1 cellular context compared by ENCODE assay signal in the genomic region with DNA sequence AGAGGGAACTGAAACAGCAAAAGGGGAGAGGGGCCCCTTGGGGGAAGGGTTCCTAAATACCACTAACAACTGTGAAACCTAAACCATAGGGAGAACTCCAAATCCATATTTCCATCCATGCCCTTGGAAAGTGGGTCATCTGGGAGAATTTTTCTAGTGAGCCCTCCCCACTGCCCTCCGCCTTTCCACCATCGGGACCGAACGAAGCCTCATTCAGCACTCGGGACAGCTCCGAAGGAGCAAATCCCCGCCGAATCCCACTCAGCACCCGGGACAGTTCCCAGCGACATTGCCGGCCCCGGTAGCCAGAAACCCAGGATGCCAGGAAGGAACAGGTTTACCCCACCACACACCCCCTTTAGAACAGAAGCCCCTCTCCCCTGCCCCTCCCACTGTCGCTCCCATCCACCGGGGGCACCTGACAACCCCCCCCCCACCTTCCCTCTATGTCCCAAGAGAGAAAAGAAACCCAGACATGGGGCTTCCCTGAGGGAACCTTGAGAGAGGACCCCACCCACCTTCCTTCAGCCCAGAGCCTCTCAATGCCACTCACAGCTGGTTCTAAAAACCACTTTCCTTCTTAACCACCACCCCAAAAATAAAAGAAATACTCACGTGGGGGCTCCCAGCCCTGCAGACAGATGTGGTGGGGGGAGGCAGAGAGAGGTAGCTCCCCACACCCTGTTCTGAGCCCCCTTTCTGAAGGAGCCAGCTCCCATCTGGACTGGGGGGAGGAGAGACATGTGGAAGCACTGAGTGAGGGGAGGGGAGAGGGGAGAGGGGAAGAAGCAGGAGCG.
TF ChIP-seq lines count a peak whose summit lies in the region.

No MANE protein-coding gene starts in this region.

TF ChIP-seq in HepG2, 621 proteins besides CTCF, POLR2A, EP300 and RAD21 (continued from another document and continues in another):
- TF ChIP-seq GATAD1 (CRISPR knock-in tag; IDR thresholded peaks at IDR 0.05) (peak; percentile 80), JUN (CRISPR knock-in tag; IDR thresholded peaks at IDR 0.05) (peak; percentile 77; the same call in 1 of the 2 replicates), TEAD2 (CRISPR knock-in tag; IDR thresholded peaks at IDR 0.05) (peak; percentile 98), SMAD1 (CRISPR knock-in tag; IDR thresholded peaks at IDR 0.05; ENCODE audit: borderline replicate concordance, low read depth) (peak; percentile 76; the same call in 1 of the 2 replicates), CCDC6 (CRISPR knock-in tag; IDR thresholded peaks at IDR 0.05) (peak; percentile 94; the same call in 1 of the 2 replicates), ZNF788 (CRISPR knock-in tag; IDR thresholded peaks at IDR 0.05; ENCODE audit: borderline replicate concordance) (peak; percentile 93), FOXM1 (CRISPR knock-in tag; IDR thresholded peaks at IDR 0.05) (peak; percentile 86; the same call in 1 of the 2 replicates), BHLHE40 (IDR thresholded peaks at IDR 0.05; ENCODE audit: low read length) (no peak), KLF9 (CRISPR knock-in tag; IDR thresholded peaks at IDR 0.05; ENCODE audit: low read depth) (peak; percentile 90; the same call in 1 of the 2 replicates), HES4 (CRISPR knock-in tag; IDR thresholded peaks at IDR 0.05; ENCODE audit: borderline replicate concordance) (peak; percentile 100), NR1H2 (CRISPR knock-in tag; IDR thresholded peaks at IDR 0.05; ENCODE audit: borderline replicate concordance, low read depth) (peak; percentile 94), REXO4 (CRISPR knock-in tag; IDR thresholded peaks at IDR 0.05; ENCODE audit: borderline replicate concordance) (0 out of 2 replicates have a peak, but pooled peaks have one; percentile 51), CHD2 (IDR thresholded peaks at IDR 0.05; ENCODE audit: low read depth, low read length) (no peak), ZNF530 (CRISPR knock-in tag; IDR thresholded peaks at IDR 0.05; ENCODE audit: low read depth) (peak; percentile 98), MYNN (CRISPR knock-in tag; IDR thresholded peaks at IDR 0.05; ENCODE audit: low read depth) (peak; percentile 98), HMG20B (CRISPR knock-in tag; conservative IDR thresholded peaks at IDR 0.05) (peak; percentile 97), FOXO1 (CRISPR knock-in tag; IDR thresholded peaks at IDR 0.05) (peak; percentile 90), ZNF550 (CRISPR knock-in tag; IDR thresholded peaks at IDR 0.05; ENCODE audit: borderline replicate concordance) (no peak), ASH2L (IDR thresholded peaks at IDR 0.05; ENCODE audit: insufficient read length, low read depth, low read length) (no peak), AGO2 (optimal IDR thresholded peaks at IDR 0.05; ENCODE audit: low read depth, low read length) (no peak), RAD51 (IDR thresholded peaks at IDR 0.05; ENCODE audit: borderline replicate concordance) (no peak), MATR3 (CRISPR knock-in tag; IDR thresholded peaks at IDR 0.05) (no peak), MTF1 (CRISPR knock-in tag; IDR thresholded peaks at IDR 0.05) (peak; percentile 98), FOSL1 (CRISPR knock-in tag; IDR thresholded peaks at IDR 0.05; ENCODE audit: borderline replicate concordance) (peak; percentile 83), HMG20A (CRISPR knock-in tag; IDR thresholded peaks at IDR 0.05; ENCODE audit: borderline replicate concordance) (peak; percentile 77; the same call in 1 of the 2 replicates), IKZF4 (CRISPR knock-in tag; IDR thresholded peaks at IDR 0.05; ENCODE audit: borderline replicate concordance, low read depth, not compliant biosample characterization) (peak; percentile 99), TBP (CRISPR knock-in tag; IDR thresholded peaks at IDR 0.05) (no peak), HDAC1 (CRISPR knock-in tag; IDR thresholded peaks at IDR 0.05) (peak; percentile 90), ZNF552 (CRISPR knock-in tag; IDR thresholded peaks at IDR 0.05; ENCODE audit: borderline replicate concordance) (peak; percentile 96)
- TF ChIP-seq, protein P1, sequence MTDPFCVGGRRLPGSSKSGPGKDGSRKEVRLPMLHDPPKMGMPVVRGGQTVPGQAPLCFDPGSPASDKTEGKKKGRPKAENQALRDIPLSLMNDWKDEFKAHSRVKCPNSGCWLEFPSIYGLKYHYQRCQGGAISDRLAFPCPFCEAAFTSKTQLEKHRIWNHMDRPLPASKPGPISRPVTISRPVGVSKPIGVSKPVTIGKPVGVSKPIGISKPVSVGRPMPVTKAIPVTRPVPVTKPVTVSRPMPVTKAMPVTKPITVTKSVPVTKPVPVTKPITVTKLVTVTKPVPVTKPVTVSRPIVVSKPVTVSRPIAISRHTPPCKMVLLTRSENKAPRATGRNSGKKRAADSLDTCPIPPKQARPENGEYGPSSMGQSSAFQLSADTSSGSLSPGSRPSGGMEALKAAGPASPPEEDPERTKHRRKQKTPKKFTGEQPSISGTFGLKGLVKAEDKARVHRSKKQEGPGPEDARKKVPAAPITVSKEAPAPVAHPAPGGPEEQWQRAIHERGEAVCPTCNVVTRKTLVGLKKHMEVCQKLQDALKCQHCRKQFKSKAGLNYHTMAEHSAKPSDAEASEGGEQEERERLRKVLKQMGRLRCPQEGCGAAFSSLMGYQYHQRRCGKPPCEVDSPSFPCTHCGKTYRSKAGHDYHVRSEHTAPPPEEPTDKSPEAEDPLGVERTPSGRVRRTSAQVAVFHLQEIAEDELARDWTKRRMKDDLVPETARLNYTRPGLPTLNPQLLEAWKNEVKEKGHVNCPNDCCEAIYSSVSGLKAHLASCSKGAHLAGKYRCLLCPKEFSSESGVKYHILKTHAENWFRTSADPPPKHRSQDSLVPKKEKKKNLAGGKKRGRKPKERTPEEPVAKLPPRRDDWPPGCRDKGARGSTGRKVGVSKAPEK (CRISPR knock-in tag; IDR thresholded peaks at IDR 0.05; ENCODE audit: borderline replicate concordance), result no peak
- TF ChIP-seq, protein P2, sequence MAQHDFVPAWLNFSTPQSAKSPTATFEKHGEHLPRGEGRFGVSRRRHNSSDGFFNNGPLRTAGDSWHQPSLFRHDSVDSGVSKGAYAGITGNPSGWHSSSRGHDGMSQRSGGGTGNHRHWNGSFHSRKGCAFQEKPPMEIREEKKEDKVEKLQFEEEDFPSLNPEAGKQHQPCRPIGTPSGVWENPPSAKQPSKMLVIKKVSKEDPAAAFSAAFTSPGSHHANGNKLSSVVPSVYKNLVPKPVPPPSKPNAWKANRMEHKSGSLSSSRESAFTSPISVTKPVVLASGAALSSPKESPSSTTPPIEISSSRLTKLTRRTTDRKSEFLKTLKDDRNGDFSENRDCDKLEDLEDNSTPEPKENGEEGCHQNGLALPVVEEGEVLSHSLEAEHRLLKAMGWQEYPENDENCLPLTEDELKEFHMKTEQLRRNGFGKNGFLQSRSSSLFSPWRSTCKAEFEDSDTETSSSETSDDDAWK (CRISPR knock-in tag; IDR thresholded peaks at IDR 0.05), result no peak
- TF ChIP-seq, protein P3, sequence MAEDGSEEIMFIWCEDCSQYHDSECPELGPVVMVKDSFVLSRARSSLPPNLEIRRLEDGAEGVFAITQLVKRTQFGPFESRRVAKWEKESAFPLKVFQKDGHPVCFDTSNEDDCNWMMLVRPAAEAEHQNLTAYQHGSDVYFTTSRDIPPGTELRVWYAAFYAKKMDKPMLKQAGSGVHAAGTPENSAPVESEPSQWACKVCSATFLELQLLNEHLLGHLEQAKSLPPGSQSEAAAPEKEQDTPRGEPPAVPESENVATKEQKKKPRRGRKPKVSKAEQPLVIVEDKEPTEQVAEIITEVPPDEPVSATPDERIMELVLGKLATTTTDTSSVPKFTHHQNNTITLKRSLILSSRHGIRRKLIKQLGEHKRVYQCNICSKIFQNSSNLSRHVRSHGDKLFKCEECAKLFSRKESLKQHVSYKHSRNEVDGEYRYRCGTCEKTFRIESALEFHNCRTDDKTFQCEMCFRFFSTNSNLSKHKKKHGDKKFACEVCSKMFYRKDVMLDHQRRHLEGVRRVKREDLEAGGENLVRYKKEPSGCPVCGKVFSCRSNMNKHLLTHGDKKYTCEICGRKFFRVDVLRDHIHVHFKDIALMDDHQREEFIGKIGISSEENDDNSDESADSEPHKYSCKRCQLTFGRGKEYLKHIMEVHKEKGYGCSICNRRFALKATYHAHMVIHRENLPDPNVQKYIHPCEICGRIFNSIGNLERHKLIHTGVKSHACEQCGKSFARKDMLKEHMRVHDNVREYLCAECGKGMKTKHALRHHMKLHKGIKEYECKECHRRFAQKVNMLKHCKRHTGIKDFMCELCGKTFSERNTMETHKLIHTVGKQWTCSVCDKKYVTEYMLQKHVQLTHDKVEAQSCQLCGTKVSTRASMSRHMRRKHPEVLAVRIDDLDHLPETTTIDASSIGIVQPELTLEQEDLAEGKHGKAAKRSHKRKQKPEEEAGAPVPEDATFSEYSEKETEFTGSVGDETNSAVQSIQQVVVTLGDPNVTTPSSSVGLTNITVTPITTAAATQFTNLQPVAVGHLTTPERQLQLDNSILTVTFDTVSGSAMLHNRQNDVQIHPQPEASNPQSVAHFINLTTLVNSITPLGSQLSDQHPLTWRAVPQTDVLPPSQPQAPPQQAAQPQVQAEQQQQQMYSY (CRISPR knock-in tag; IDR thresholded peaks at IDR 0.05), result peak; percentile 88
- TF ChIP-seq, protein P4, sequence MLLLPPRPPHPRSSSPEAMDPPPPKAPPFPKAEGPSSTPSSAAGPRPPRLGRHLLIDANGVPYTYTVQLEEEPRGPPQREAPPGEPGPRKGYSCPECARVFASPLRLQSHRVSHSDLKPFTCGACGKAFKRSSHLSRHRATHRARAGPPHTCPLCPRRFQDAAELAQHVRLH (CRISPR knock-in tag; IDR thresholded peaks at IDR 0.05; ENCODE audit: borderline replicate concordance, low read depth), result peak; percentile 100
- TF ChIP-seq, protein P5, sequence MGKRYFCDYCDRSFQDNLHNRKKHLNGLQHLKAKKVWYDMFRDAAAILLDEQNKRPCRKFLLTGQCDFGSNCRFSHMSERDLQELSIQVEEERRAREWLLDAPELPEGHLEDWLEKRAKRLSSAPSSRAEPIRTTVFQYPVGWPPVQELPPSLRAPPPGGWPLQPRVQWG (CRISPR knock-in tag; IDR thresholded peaks at IDR 0.05; ENCODE audit: borderline replicate concordance, low read depth), result peak; percentile 93; the same call in 1 of the 2 replicates
- TF ChIP-seq, protein P6, sequence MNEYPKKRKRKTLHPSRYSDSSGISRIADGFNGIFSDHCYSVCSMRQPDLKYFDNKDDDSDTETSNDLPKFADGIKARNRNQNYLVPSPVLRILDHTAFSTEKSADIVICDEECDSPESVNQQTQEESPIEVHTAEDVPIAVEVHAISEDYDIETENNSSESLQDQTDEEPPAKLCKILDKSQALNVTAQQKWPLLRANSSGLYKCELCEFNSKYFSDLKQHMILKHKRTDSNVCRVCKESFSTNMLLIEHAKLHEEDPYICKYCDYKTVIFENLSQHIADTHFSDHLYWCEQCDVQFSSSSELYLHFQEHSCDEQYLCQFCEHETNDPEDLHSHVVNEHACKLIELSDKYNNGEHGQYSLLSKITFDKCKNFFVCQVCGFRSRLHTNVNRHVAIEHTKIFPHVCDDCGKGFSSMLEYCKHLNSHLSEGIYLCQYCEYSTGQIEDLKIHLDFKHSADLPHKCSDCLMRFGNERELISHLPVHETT (CRISPR knock-in tag; conservative IDR thresholded peaks at IDR 0.05), result peak; percentile 97
- TF ChIP-seq, protein P7, sequence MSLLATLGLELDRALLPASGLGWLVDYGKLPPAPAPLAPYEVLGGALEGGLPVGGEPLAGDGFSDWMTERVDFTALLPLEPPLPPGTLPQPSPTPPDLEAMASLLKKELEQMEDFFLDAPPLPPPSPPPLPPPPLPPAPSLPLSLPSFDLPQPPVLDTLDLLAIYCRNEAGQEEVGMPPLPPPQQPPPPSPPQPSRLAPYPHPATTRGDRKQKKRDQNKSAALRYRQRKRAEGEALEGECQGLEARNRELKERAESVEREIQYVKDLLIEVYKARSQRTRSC (CRISPR knock-in tag; IDR thresholded peaks at IDR 0.05; ENCODE audit: low read depth), result peak; percentile 99
- TF ChIP-seq, protein P8, sequence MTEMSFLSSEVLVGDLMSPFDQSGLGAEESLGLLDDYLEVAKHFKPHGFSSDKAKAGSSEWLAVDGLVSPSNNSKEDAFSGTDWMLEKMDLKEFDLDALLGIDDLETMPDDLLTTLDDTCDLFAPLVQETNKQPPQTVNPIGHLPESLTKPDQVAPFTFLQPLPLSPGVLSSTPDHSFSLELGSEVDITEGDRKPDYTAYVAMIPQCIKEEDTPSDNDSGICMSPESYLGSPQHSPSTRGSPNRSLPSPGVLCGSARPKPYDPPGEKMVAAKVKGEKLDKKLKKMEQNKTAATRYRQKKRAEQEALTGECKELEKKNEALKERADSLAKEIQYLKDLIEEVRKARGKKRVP (CRISPR knock-in tag; IDR thresholded peaks at IDR 0.05), result peak in 1 of 2 experiments; percentile 85; a peak in 2 of 4 replicates
- TF ChIP-seq, protein P9, sequence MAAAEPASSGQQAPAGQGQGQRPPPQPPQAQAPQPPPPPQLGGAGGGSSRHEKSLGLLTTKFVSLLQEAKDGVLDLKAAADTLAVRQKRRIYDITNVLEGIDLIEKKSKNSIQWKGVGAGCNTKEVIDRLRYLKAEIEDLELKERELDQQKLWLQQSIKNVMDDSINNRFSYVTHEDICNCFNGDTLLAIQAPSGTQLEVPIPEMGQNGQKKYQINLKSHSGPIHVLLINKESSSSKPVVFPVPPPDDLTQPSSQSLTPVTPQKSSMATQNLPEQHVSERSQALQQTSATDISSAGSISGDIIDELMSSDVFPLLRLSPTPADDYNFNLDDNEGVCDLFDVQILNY (CRISPR knock-in tag; conservative IDR thresholded peaks at IDR 0.05), result peak; percentile 94
- TF ChIP-seq, protein P10, sequence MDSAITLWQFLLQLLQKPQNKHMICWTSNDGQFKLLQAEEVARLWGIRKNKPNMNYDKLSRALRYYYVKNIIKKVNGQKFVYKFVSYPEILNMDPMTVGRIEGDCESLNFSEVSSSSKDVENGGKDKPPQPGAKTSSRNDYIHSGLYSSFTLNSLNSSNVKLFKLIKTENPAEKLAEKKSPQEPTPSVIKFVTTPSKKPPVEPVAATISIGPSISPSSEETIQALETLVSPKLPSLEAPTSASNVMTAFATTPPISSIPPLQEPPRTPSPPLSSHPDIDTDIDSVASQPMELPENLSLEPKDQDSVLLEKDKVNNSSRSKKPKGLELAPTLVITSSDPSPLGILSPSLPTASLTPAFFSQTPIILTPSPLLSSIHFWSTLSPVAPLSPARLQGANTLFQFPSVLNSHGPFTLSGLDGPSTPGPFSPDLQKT (CRISPR knock-in tag; IDR thresholded peaks at IDR 0.05; ENCODE audit: borderline replicate concordance), result peak; percentile 94; the same call in 1 of the 2 replicates
- TF ChIP-seq, protein P11, sequence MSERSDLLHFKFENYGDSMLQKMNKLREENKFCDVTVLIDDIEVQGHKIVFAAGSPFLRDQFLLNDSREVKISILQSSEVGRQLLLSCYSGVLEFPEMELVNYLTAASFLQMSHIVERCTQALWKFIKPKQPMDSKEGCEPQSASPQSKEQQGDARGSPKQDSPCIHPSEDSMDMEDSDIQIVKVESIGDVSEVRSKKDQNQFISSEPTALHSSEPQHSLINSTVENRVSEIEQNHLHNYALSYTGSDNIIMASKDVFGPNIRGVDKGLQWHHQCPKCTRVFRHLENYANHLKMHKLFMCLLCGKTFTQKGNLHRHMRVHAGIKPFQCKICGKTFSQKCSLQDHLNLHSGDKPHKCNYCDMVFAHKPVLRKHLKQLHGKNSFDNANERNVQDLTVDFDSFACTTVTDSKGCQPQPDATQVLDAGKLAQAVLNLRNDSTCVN (CRISPR knock-in tag; IDR thresholded peaks at IDR 0.05; ENCODE audit: borderline replicate concordance), result peak; percentile 98
- TF ChIP-seq, protein P12, sequence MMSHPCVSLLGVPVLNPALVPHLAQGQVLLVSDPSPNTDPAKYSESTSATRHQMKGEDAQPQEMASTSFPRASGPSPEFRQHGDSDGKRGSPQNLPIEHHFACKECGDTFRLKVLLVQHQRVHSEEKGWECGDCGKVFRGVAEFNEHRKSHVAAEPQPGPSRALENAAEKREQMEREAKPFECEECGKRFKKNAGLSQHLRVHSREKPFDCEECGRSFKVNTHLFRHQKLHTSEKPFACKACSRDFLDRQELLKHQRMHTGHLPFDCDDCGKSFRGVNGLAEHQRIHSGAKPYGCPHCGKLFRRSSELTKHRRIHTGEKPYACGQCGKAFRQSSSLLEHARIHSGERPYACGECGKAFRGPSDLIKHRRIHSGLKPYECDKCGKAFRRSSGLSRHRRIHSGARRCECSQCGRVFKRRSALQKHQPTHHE (CRISPR knock-in tag; IDR thresholded peaks at IDR 0.05; ENCODE audit: borderline replicate concordance), result peak; percentile 98
